ENCODE assay signal across 20 cellular contexts in the genomic region with DNA sequence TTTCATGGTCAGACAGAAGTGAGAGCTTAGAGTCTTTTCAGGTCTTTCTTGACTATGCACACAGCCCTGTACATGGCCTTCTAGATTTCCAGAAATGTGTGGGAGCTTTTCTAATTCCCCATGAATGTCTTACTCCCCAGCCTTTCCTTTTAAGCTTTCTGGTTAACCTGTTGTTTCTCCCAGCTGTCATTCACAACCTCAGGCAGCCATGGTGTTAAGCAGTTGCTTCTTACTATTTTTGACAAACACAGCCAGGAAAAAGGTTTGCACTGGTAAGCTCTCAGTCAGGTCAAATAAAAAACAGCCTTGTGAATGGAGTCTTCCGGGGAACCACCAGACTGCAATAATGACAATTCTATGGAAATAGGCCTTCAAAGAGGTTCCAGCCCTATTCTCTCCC.
DNase-seq lines count a peak whose midpoint lies in the region; ATAC-seq, FAIRE-seq and TF ChIP-seq lines count a peak whose summit lies in the region.
"Had no signal": no experiment of that assay in that cellular context is flagged by ENCODE, and none has a peak within 500 bp of the region (broad histone marks: within the 10 kb centered on the region; RNA-seq: fewer than 3 reads in every experiment).

No MANE protein-coding gene starts in this region.

- TF ChIP-seq CTCF in C4-2B (conservative IDR thresholded peaks at IDR 0.05): no peak

- peak; percentile 36 for FAIRE-seq in GM12892 (lab: Jason Lieb, UNC)
- FAIRE-seq: A204.1, D721Med, GM12891, GM18507 had no signal

- no peak for TF ChIP-seq POLR2A in GM12892 (IDR thresholded peaks at IDR 0.05; ENCODE audit: low read depth, low read length)

- H3K27ac ChIP-seq in C4-2B: peak overlapping the region; percentile 19; the same call in 1 of the 2 replicates
- H3K27ac ChIP-seq: BLaER1 had no signal

- no peak for DNase-seq in GM12892 (ENCODE audit: insufficient read length)
- DNase-seq in myocyte (ENCODE audit: low read depth): peak; percentile 28
- DNase-seq in activated CD4-positive, alpha-beta T cell treated with anti-CD3 and anti-CD28 coated beads for 48 hours: no peak
- DNase-seq: 8988T; ACHN; BE2C; C1 segment of cervical spinal cord; Caco-2; Calu3; CD4-positive, alpha-beta T cell; CD8-positive, alpha-beta T cell; DMS79 treated with DMSO at 0.1 percent for 48 hours; GF-D8 had no signal

- ATAC-seq in activated CD4-positive, CD25-positive, alpha-beta regulatory T cell treated with anti-CD3 and anti-CD28 coated beads, Interleukin-2, amount 50 U/mL, for 24 hours: no peak
- ATAC-seq: CD8-positive, alpha-beta T cell had no signal
